ENCODE assay signal across 9 cellular contexts in genomic region chr1:215786997-215787396, GRCh38.
"Had no signal": no experiment of that assay in that cellular context is flagged by ENCODE, and none has a peak within 500 bp of the region (broad histone marks: within the 10 kb centered on the region; RNA-seq: fewer than 3 reads in every experiment).

No MANE protein-coding gene starts in this region.

- ATAC-seq: GM23338, HCT116, HepG2, K562 had no signal

- DNase-seq: H9, HFFc6, KG1 had no signal

- H2AFZ ChIP-seq: GM23338 had no signal

- H3K27ac ChIP-seq: HL-60 had no signal

- FAIRE-seq: H1, HepG2 had no signal

- H3K4me3 ChIP-seq: GM23338, K562 had no signal

- H3K4me2 ChIP-seq: GM23338 had no signal
